ENCODE assay signal across 8 cellular contexts in the genomic region with DNA sequence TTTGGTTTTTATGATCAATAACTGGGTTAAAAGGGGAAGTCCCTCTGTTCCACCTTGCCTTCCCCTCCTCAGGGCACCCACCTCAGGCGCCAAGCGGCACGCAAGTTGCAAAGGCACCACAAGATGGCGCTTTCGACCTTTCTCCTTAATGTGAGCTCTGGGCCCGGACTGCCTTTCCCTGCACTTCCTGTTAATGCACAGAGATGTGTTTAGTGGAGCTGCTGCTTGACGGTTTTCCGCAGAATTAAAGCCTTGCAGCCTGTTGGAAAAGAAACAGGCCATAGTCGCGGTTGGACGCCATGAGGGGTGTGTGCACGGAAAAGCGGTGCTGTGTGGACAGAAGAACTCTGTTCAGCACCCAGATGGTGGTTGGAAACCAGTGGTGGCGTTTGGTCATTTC. TPM values are rescaled to one million over a fixed set of nuclear protein-coding genes. Genes with fewer than 3 reads are reported as not detected.
DNase-seq lines count a peak whose midpoint lies in the region; TF ChIP-seq lines count a peak whose summit lies in the region.

No MANE protein-coding gene starts in this region.

- H3K4me1 Mint-ChIP-seq in glutamatergic neuron (ENCODE audit: low read depth, unreplicated experiment), result peaks cover 8% of the 10 kb centered on the region

- no peaks in the 10 kb centered on the region for H3K36me3 Mint-ChIP-seq in glutamatergic neuron (ENCODE audit: unreplicated experiment)

- H3K27me3 Mint-ChIP-seq in glutamatergic neuron (ENCODE audit: unreplicated experiment), result peaks cover 2% of the 10 kb centered on the region

- peaks cover 4% of the 10 kb centered on the region for H3K9me3 Mint-ChIP-seq in glutamatergic neuron (ENCODE audit: unreplicated experiment)

- peak; percentile 96 for TF ChIP-seq CTCF in LNCaP clone FGC (IDR thresholded peaks at IDR 0.05; ENCODE audit: control insufficient read depth, extremely low read depth, insufficient read depth)
- peak; percentile 82 for TF ChIP-seq CTCF in glutamatergic neuron (IDR thresholded peaks at IDR 0.05; ENCODE audit: partially characterized antibody, unreplicated experiment)

- DNase-seq in GM03348 (ENCODE audit: low spot score), result peak; percentile 90
- peak; percentile 50 for DNase-seq in GOT3 (lab: John Stamatoyannopoulos, UW)
- DNase-seq in LNCaP clone FGC (ENCODE audit: low read depth), result peak; percentile 52
- DNase-seq in SIG-M5 (lab: John Stamatoyannopoulos, UW), result peak; percentile 51
- DNase-seq in activated naive CD4-positive, alpha-beta T cell (lab: John Stamatoyannopoulos, UW), result peak; percentile 6 to 31 (median 14)
- peak; percentile 90 for DNase-seq in glutamatergic neuron
- peak; percentile 26 for DNase-seq in pulmonary artery endothelial cell (ENCODE audit: low read depth, low spot score)
- no peak for DNase-seq in GF-D8 (lab: John Stamatoyannopoulos, UW)

- H3K4me3 Mint-ChIP-seq in glutamatergic neuron (ENCODE audit: unreplicated experiment), result no peak overlapping the region

- no peak overlapping the region for H3K27ac Mint-ChIP-seq in glutamatergic neuron (ENCODE audit: unreplicated experiment)

- H3K4me3 ChIP-seq in LNCaP clone FGC (ENCODE audit: low read depth, low read length), result no peak overlapping the region

RNA-seq across cellular contexts. Expression of gene CXCL14, which starts 17.9 kb away (rescaled TPM):
- total RNA-seq in glutamatergic neuron (ENCODE audit: unreplicated experiment) (0.32 TPM), pulmonary artery endothelial cell (not detected in 2 replicates)

RNA-seq across cellular contexts. Expression of gene NEUROG1, which starts 25.1 kb away (rescaled TPM):
- total RNA-seq in glutamatergic neuron (ENCODE audit: unreplicated experiment) (222 TPM), pulmonary artery endothelial cell (not detected in 2 replicates)

Comparison
In these comparisons a context has a peak if more than half of its experiments do, and no peak if none do; other contexts are left out.
1. RNA of gene NEUROG1, which starts 25.1 kb away (total RNA-seq): 222 TPM in glutamatergic neuron (single experiment); not detected in pulmonary artery endothelial cell; every median in the first group is over 100 times any median in the second.